In the genomic region with DNA sequence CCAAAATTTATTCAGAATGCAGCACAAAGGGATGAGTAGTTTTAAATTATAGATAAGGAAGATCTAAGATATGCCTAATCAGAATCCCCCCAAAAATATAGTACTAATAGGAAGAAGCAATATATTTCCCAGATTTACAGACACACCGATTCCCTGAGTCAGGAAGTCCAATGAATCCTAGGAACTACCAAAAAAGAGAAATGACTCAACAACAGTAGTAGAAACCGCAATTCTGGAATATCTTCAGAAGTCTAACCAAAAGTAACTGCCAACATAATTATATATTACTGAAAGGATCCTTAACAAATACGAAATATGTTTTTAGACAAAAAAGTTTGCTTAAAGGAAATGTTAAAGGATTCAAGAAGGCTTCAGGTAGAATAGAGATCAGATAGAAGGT, we compare ENCODE assay signal across 20 cellular contexts.
"Had no signal": no experiment of that assay in that cellular context is flagged by ENCODE, and none has a peak within 500 bp of the region (broad histone marks: within the 10 kb centered on the region; RNA-seq: fewer than 3 reads in every experiment).

No MANE protein-coding gene starts in this region.

- H3K4me3 ChIP-seq: body of pancreas, left ventricle myocardium inferior, mucosa of descending colon, prostate gland, skin epidermis had no signal

- H3K27ac Mint-ChIP-seq: activated naive CD4-positive, alpha-beta T cell treated with anti-CD3 and anti-CD28 coated beads for 36 hours; activated T-helper 17 cell treated with anti-CD3 and anti-CD28 coated beads, Interleukin-2, amount 50 U/mL, for 72 hours had no signal

- H3K27me3 Mint-ChIP-seq: activated T-helper 17 cell treated with anti-CD3 and anti-CD28 coated beads, Interleukin-2, amount 50 U/mL, for 72 hours; naive thymus-derived CD8-positive, alpha-beta T cell had no signal

- ATAC-seq: activated T-helper 17 cell treated with anti-CD3 and anti-CD28 coated beads, Interleukin-2, amount 50 U/mL, for 72 hours; body of pancreas; mucosa of descending colon; naive thymus-derived CD8-positive, alpha-beta T cell; right cardiac atrium had no signal

- DNase-seq: activated CD4-positive, CD25-positive, alpha-beta regulatory T cell treated with anti-CD3 and anti-CD28 coated beads, Interleukin-2, amount 50 U/mL, for 72 hours; activated naive CD4-positive, alpha-beta T cell treated with anti-CD3 and anti-CD28 coated beads for 36 hours; amniotic stem cell; body of pancreas; central memory CD4-positive, alpha-beta T cell; cortex of kidney; effector memory CD4-positive, alpha-beta T cell; glutamatergic neuron; left ventricle myocardium inferior; mucosa of descending colon; naive thymus-derived CD8-positive, alpha-beta T cell; nucleus accumbens; right cardiac atrium; stimulated activated CD4-positive, alpha-beta T cell treated with anti-CD3 and anti-CD28 coated beads, Interleukin-15, amount 100 ng/mL, for 24 hours; stimulated activated CD4-positive, alpha-beta T cell treated with anti-CD3 and anti-CD28 coated beads, Interleukin-4, amount 100 ng/mL, for 1 hour; stimulated activated naive CD4-positive, alpha-beta T cell treated with Interleukin-2 at 50 U/mL for 16 hours; trophoblast cell had no signal

- H3K4me3 Mint-ChIP-seq: activated naive CD4-positive, alpha-beta T cell treated with anti-CD3 and anti-CD28 coated beads for 36 hours; activated T-helper 17 cell treated with anti-CD3 and anti-CD28 coated beads, Interleukin-2, amount 50 U/mL, for 72 hours had no signal
